8 cellular contexts compared by ENCODE assay signal in the genomic region with DNA sequence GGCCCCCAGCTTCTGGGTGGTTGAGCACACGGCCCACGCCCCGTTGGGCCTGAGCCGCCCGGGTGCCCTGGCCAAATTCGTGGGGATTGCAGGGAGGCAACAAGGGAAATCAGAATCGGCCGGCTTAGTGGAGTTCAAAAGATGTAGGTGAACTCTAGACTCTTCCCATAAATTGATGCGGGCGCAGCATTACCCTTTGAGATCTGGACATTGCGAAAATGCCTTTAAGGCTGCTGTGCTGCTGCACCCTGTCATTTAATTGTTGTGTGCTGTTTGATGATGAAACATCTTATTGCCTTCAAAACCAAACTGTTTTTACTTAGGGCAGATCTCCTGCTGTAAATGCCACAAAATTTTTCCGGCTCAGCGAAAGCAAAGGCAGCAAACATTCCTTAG. TPM values are rescaled to one million over a fixed set of nuclear protein-coding genes. Genes with fewer than 3 reads are reported as not detected.
DNase-seq lines count a peak whose midpoint lies in the region; ATAC-seq and TF ChIP-seq lines count a peak whose summit lies in the region.

No MANE protein-coding gene starts in this region.

- H3K36me3 ChIP-seq in iPS-15b (ENCODE audit: control insufficient read depth, insufficient read depth, low read length) (no peaks in the 10 kb centered on the region), stomach (no peaks in the 10 kb centered on the region)

- peaks cover 32% of the 10 kb centered on the region for H3K4me1 Mint-ChIP-seq in activated naive CD4-positive, alpha-beta T cell treated with anti-CD3 and anti-CD28 coated beads for 36 hours (ENCODE audit: low read depth)
- H3K4me1 Mint-ChIP-seq in activated T-helper 2 cell treated with anti-CD3 and anti-CD28 coated beads, Interferon-gamma antibody, Interleukin-2, Interleukin-4, amounts not matched to agents 10 μg/mL and 5 μg/mL and 100 μg/mL, durations not matched to agents 14 hours and 24 hours and 36 hours (ENCODE audit: low read depth): peaks cover 30% of the 10 kb centered on the region

- CTCF ChIA-PET in activated naive CD4-positive, alpha-beta T cell treated with anti-CD3 and anti-CD28 coated beads for 36 hours (lab: Charles Lee): interaction anchor here (1.0 to 1.4 kb wide), 2 partner anchors 14 to 28 kb away, joined by 3 to 5 read pairs; no protein-coding TSS in a partner anchor

- intact Hi-C loops in activated naive CD4-positive, alpha-beta T cell treated with anti-CD3 and anti-CD28 coated beads for 36 hours (cut with micrococcal nuclease): loop anchor here (1.0 to 10.0 kb wide), 3 partner anchors 43 to 459 kb away; partner anchors contain the start of genes DKC1 and RAB39B
- intact Hi-C loops in activated T-helper 2 cell treated with anti-CD3 and anti-CD28 coated beads, Interferon-gamma antibody, Interleukin-2, Interleukin-4, amounts not matched to agents 10 μg/mL and 5 μg/mL and 100 μg/mL, durations not matched to agents 14 hours and 24 hours and 36 hours (cut with micrococcal nuclease): loop anchor here (2.0 kb wide), 1 partner anchor 43 kb away; the partner anchor contains the start of gene DKC1
- intact Hi-C loops in stomach (cut with DNase I; ENCODE audit: low total_unique reads): no loop called here

- H3K4me1 ChIP-seq in iPS-15b (ENCODE audit: control insufficient read depth, insufficient read depth, low read length) (no peaks in the 10 kb centered on the region), stomach (peaks cover 0 to 18% (median 4%) of the 10 kb centered on the region in 4 donors)

- peak overlapping the region; percentile 74 for H3K4me3 Mint-ChIP-seq in activated naive CD4-positive, alpha-beta T cell treated with anti-CD3 and anti-CD28 coated beads for 36 hours
- H3K4me3 Mint-ChIP-seq in activated T-helper 2 cell treated with anti-CD3 and anti-CD28 coated beads, Interferon-gamma antibody, Interleukin-2, Interleukin-4, amounts not matched to agents 10 μg/mL and 5 μg/mL and 100 μg/mL, durations not matched to agents 14 hours and 24 hours and 36 hours (ENCODE audit: low read depth): peak overlapping the region; percentile 82

- H3K9me3 Mint-ChIP-seq in activated naive CD4-positive, alpha-beta T cell treated with anti-CD3 and anti-CD28 coated beads for 36 hours: no peaks in the 10 kb centered on the region
- peaks cover 15% of the 10 kb centered on the region for H3K9me3 Mint-ChIP-seq in activated T-helper 2 cell treated with anti-CD3 and anti-CD28 coated beads, Interferon-gamma antibody, Interleukin-2, Interleukin-4, amounts not matched to agents 10 μg/mL and 5 μg/mL and 100 μg/mL, durations not matched to agents 14 hours and 24 hours and 36 hours

- TF ChIP-seq POLR2A in stomach (IDR thresholded peaks at IDR 0.05): no peak

- TF ChIP-seq CTCF in stomach (IDR thresholded peaks at IDR 0.05): no peak

- peak overlapping the region in 4 of 5 donors; percentile 61 to 80 (median 70) for H3K27ac ChIP-seq in stomach

- no peaks in the 10 kb centered on the region for H3K36me3 Mint-ChIP-seq in activated naive CD4-positive, alpha-beta T cell treated with anti-CD3 and anti-CD28 coated beads for 36 hours (ENCODE audit: low read depth)
- H3K36me3 Mint-ChIP-seq in activated T-helper 2 cell treated with anti-CD3 and anti-CD28 coated beads, Interferon-gamma antibody, Interleukin-2, Interleukin-4, amounts not matched to agents 10 μg/mL and 5 μg/mL and 100 μg/mL, durations not matched to agents 14 hours and 24 hours and 36 hours (ENCODE audit: low read depth): peaks cover 3% of the 10 kb centered on the region

- no peaks in the 10 kb centered on the region for H3K27me3 Mint-ChIP-seq in activated naive CD4-positive, alpha-beta T cell treated with anti-CD3 and anti-CD28 coated beads for 36 hours (ENCODE audit: low read depth)
- H3K27me3 Mint-ChIP-seq in activated T-helper 2 cell treated with anti-CD3 and anti-CD28 coated beads, Interferon-gamma antibody, Interleukin-2, Interleukin-4, amounts not matched to agents 10 μg/mL and 5 μg/mL and 100 μg/mL, durations not matched to agents 14 hours and 24 hours and 36 hours (ENCODE audit: low read depth): no peaks in the 10 kb centered on the region

- no peak overlapping the region for H3K9ac ChIP-seq in iPS-15b (ENCODE audit: low read depth, low read length)

- peaks cover 22% of the 10 kb centered on the region for H3K27me3 ChIP-seq in iPS-15b (ENCODE audit: control insufficient read depth, insufficient read depth, low read length)
- peaks cover 0 to 9% (median 0%) of the 10 kb centered on the region in 3 donors for H3K27me3 ChIP-seq in stomach

- no peak for TF ChIP-seq EP300 in stomach (IDR thresholded peaks at IDR 0.05)

- H3K27ac Mint-ChIP-seq in activated naive CD4-positive, alpha-beta T cell treated with anti-CD3 and anti-CD28 coated beads for 36 hours: no peak overlapping the region
- H3K27ac Mint-ChIP-seq in activated T-helper 2 cell treated with anti-CD3 and anti-CD28 coated beads, Interferon-gamma antibody, Interleukin-2, Interleukin-4, amounts not matched to agents 10 μg/mL and 5 μg/mL and 100 μg/mL, durations not matched to agents 14 hours and 24 hours and 36 hours: peak overlapping the region; percentile 72

- no peak for ATAC-seq in GM21786 (IDR thresholded peaks at IDR 0.05; ENCODE audit: unreplicated experiment)

- no peak for DNase-seq in activated naive CD4-positive, alpha-beta T cell treated with anti-CD3 and anti-CD28 coated beads for 36 hours
- no peak for DNase-seq in activated naive CD4-positive, alpha-beta T cell treated with Interleukin-2 at 50 U/mL for 16 hours
- no peak for DNase-seq in activated T-helper 2 cell treated with anti-CD3 and anti-CD28 coated beads, Interferon-gamma antibody, Interleukin-2, Interleukin-4, amounts not matched to agents 10 μg/mL and 5 μg/mL and 100 μg/mL, durations not matched to agents 14 hours and 24 hours and 36 hours (ENCODE audit: low spot score)
- DNase-seq in stomach (no peak), NCI-H1436 treated with DMSO at 0.1 percent for 48 hours (lab: John Stamatoyannopoulos, UW) (no peak), NCI-H2196 treated with DMSO at 0.1 percent for 48 hours (lab: John Stamatoyannopoulos, UW; ENCODE audit: unreplicated experiment) (no peak)

- whole genome bisulfite sequencing in stomach, 5 donors: 5 to 46% (median 21%) methylated on average over 7 to 13 of the region's 13 CpGs

- H3K4me3 ChIP-seq in iPS-15b (ENCODE audit: low read depth, low read length) (peak overlapping the region; percentile 62), stomach (peak overlapping the region; percentile 54 to 67 (median 63))

- H3K9me3 ChIP-seq in iPS-15b (ENCODE audit: control insufficient read depth, insufficient read depth, low read length): peaks cover 4% of the 10 kb centered on the region
- H3K9me3 ChIP-seq in stomach: peaks cover 0 to 11% (median 4%) of the 10 kb centered on the region in 4 donors

RNA-seq across cellular contexts. Expression of gene MPP1, which starts 0.4 kb away (rescaled TPM):
- total RNA-seq in activated naive CD4-positive, alpha-beta T cell treated with anti-CD3 and anti-CD28 coated beads for 36 hours: 10 to 100 TPM; 23.9 to 24.3 TPM
- 27.7 and 31.5 TPM in 2 replicates for total RNA-seq in activated T-helper 2 cell treated with anti-CD3 and anti-CD28 coated beads, Interferon-gamma antibody, Interleukin-2, Interleukin-4, amounts not matched to agents 10 μg/mL and 5 μg/mL and 100 μg/mL, durations not matched to agents 14 hours and 24 hours and 36 hours
- 10 to 100 TPM in 2 of 5 donors, 1 to 10 TPM in 3; 3.5 to 26.4 (median 9.3) TPM for total RNA-seq in stomach
- 10 to 100 TPM in 1 of 3 donors, 1 to 10 TPM in 2; 9.0 to 12.8 (median 9.0) TPM for polyA plus RNA-seq in stomach

RNA-seq across cellular contexts. Expression of gene SMIM9, which starts 28.8 kb away (rescaled TPM):
- total RNA-seq in activated naive CD4-positive, alpha-beta T cell treated with anti-CD3 and anti-CD28 coated beads for 36 hours: not detected
- total RNA-seq in activated T-helper 2 cell treated with anti-CD3 and anti-CD28 coated beads, Interferon-gamma antibody, Interleukin-2, Interleukin-4, amounts not matched to agents 10 μg/mL and 5 μg/mL and 100 μg/mL, durations not matched to agents 14 hours and 24 hours and 36 hours: not detected in 2 replicates
- total RNA-seq in stomach: not detected
- not detected for polyA plus RNA-seq in stomach

RNA-seq across cellular contexts. Expression of gene DKC1, which starts 43.0 kb away (rescaled TPM):
- 100 to 1,000 TPM; 124 to 127 TPM for total RNA-seq in activated naive CD4-positive, alpha-beta T cell treated with anti-CD3 and anti-CD28 coated beads for 36 hours
- total RNA-seq in activated T-helper 2 cell treated with anti-CD3 and anti-CD28 coated beads, Interferon-gamma antibody, Interleukin-2, Interleukin-4, amounts not matched to agents 10 μg/mL and 5 μg/mL and 100 μg/mL, durations not matched to agents 14 hours and 24 hours and 36 hours: 150 TPM in 2 replicates
- 100 to 1,000 TPM in 1 of 5 donors, 10 to 100 TPM in 3, 1 to 10 TPM in 1; 5.8 to 113 (median 37.6) TPM for total RNA-seq in stomach
- 10 to 100 TPM; 20.5 to 25.5 (median 24.0) TPM for polyA plus RNA-seq in stomach

RNA-seq across cellular contexts. Expression of gene GAB3, which starts 54.8 kb away (rescaled TPM):
- 1 to 10 TPM; 1.0 to 1.4 TPM for total RNA-seq in activated naive CD4-positive, alpha-beta T cell treated with anti-CD3 and anti-CD28 coated beads for 36 hours
- 4.3 and 4.5 TPM in 2 replicates for total RNA-seq in activated T-helper 2 cell treated with anti-CD3 and anti-CD28 coated beads, Interferon-gamma antibody, Interleukin-2, Interleukin-4, amounts not matched to agents 10 μg/mL and 5 μg/mL and 100 μg/mL, durations not matched to agents 14 hours and 24 hours and 36 hours
- 10 to 100 TPM in 1 of 5 donors, 1 to 10 TPM in 2, under 1 TPM in 1, not detected in 1; 0.58 to 11.0 (median 5.2) TPM for total RNA-seq in stomach
- polyA plus RNA-seq in stomach: 1 to 10 TPM in 1 of 3 donors, under 1 TPM in 2; 0.93 to 1.7 (median 0.95) TPM
